In genomic region chr18:55331301-55331700, GRCh38 we compare ENCODE assay signal across 28 cellular contexts.
A peak's percentile ranks its signal among the peaks of the same experiment; 100 is the strongest.
DNase-seq lines count a peak whose midpoint lies in the region; ATAC-seq and TF ChIP-seq lines count a peak whose summit lies in the region.
"Had no signal": no experiment of that assay in that cellular context is flagged by ENCODE, and none has a peak within 500 bp of the region (broad histone marks: within the 10 kb centered on the region; RNA-seq: fewer than 3 reads in every experiment).

No MANE protein-coding gene starts in this region.

- no peak for TF ChIP-seq POLR2A in heart left ventricle (IDR thresholded peaks at IDR 0.05)

- H3K27me3 ChIP-seq in heart left ventricle, result no peaks in the 10 kb centered on the region
- H3K27me3 ChIP-seq: MG63, SJSA1 had no signal

- H3K4me3 ChIP-seq in heart left ventricle, result no peak overlapping the region
- H3K4me3 ChIP-seq: MG63, PC-9, SJSA1 had no signal

- H3K4me3 Mint-ChIP-seq in nephron progenitor cell, result no peak overlapping the region
- H3K4me3 Mint-ChIP-seq in T-helper 2 cell treated with Interferon-gamma antibody and Interleukin-4, amounts not matched to agents 5 μg/mL and 100 μg/mL, for 36 hours, result no peak overlapping the region
- H3K4me3 Mint-ChIP-seq: B cell had no signal

- H3K27ac Mint-ChIP-seq in nephron progenitor cell, result peak overlapping the region; percentile 26
- H3K27ac Mint-ChIP-seq in T-helper 2 cell treated with Interferon-gamma antibody and Interleukin-4, amounts not matched to agents 5 μg/mL and 100 μg/mL, for 36 hours, result no peak overlapping the region
- H3K27ac Mint-ChIP-seq: B cell had no signal

- peaks cover 21% of the 10 kb centered on the region for H3K4me1 Mint-ChIP-seq in nephron progenitor cell
- H3K4me1 Mint-ChIP-seq in T-helper 2 cell treated with Interferon-gamma antibody and Interleukin-4, amounts not matched to agents 5 μg/mL and 100 μg/mL, for 36 hours (ENCODE audit: low read depth), result no peaks in the 10 kb centered on the region

- H3K36me3 Mint-ChIP-seq in nephron progenitor cell (ENCODE audit: low read depth), result peaks cover 10% of the 10 kb centered on the region
- no peaks in the 10 kb centered on the region for H3K36me3 Mint-ChIP-seq in T-helper 2 cell treated with Interferon-gamma antibody and Interleukin-4, amounts not matched to agents 5 μg/mL and 100 μg/mL, for 36 hours (ENCODE audit: low read depth)
- H3K36me3 Mint-ChIP-seq: CD14-positive monocyte had no signal

- peaks cover 0 to 82% (median 51%) of the 10 kb centered on the region in 12 donors for H3K4me1 ChIP-seq in heart left ventricle

- intact Hi-C loops in heart left ventricle (cut with DNase I) (loop anchor here in 1 of 10 donors (10.0 kb wide), 1 partner anchor 174 kb away; no protein-coding TSS in a partner anchor), cardiac septum (cut with DNase I) (no loop called here)

- 44 to 68% (median 56%) methylated on average over 2 of the region's 2 CpGs for WGBS in heart left ventricle, 4 donors

- H3K9me3 Mint-ChIP-seq in nephron progenitor cell, result no peaks in the 10 kb centered on the region
- no peaks in the 10 kb centered on the region for H3K9me3 Mint-ChIP-seq in T-helper 2 cell treated with Interferon-gamma antibody and Interleukin-4, amounts not matched to agents 5 μg/mL and 100 μg/mL, for 36 hours
- H3K9me3 Mint-ChIP-seq: CD14-positive monocyte had no signal

- no peak for ATAC-seq in heart left ventricle
- no peak for ATAC-seq in GM19397 (IDR thresholded peaks at IDR 0.05; ENCODE audit: unreplicated experiment)
- ATAC-seq: Right ventricle myocardium inferior had no signal

- DNase-seq in heart left ventricle, result no peak
- no peak for DNase-seq in cardiac septum (ENCODE audit: low spot score)
- peak; percentile 35 for DNase-seq in dermis blood vessel endothelial cell
- DNase-seq in nephron progenitor cell, result no peak
- peak; percentile 77 for DNase-seq in superior temporal gyrus (ENCODE audit: extremely low spot score)
- DNase-seq in NCI-H748 (lab: John Stamatoyannopoulos, UW; ENCODE audit: unreplicated experiment), result no peak
- no peak for DNase-seq in T-helper 2 cell treated with Interferon-gamma antibody and Interleukin-4, amounts not matched to agents 5 μg/mL and 100 μg/mL, for 36 hours (ENCODE audit: low spot score)
- DNase-seq: Calu3; DMS79 treated with DMSO at 0.1 percent for 48 hours; GF-D8; H7; KG1; MG63; NCI-H1105 treated with DMSO at 0.1 percent for 48 hours; NCI-H146; NCI-H1930; NCI-H2107; NCI-H446; NCI-H524 treated with DMSO at 0.1 percent for 48 hours; NCI-H82; NK-92 treated with Interleukin-12 subunit alpha and Interleukin-12 subunit beta, amount 100 ng/mL, for 24 hours; PC-9 had no signal

- H3K9me3 ChIP-seq in heart left ventricle, result no peaks in the 10 kb centered on the region
- H3K9me3 ChIP-seq: MG63, SJSA1 had no signal

- TF ChIP-seq CTCF in heart left ventricle (IDR thresholded peaks at IDR 0.05) (no peak), nephron progenitor cell (IDR thresholded peaks at IDR 0.05) (no peak)

- peak overlapping the region in 7 of 12 donors; percentile 5 to 46 (median 25) for H3K27ac ChIP-seq in heart left ventricle
- H3K27ac ChIP-seq: 22Rv1, PC-9, SJSA1 had no signal

- no peaks in the 10 kb centered on the region for H3K27me3 Mint-ChIP-seq in nephron progenitor cell (ENCODE audit: low read depth, poor library complexity)
- peaks cover 18% of the 10 kb centered on the region for H3K27me3 Mint-ChIP-seq in T-helper 2 cell treated with Interferon-gamma antibody and Interleukin-4, amounts not matched to agents 5 μg/mL and 100 μg/mL, for 36 hours (ENCODE audit: low read depth)
- H3K27me3 Mint-ChIP-seq: B cell had no signal

- H3K36me3 ChIP-seq in heart left ventricle, result no peaks in the 10 kb centered on the region
- H3K36me3 ChIP-seq: MG63, SJSA1 had no signal

Comparison
In these comparisons a context has a peak if more than half of its experiments do, and no peak if none do; other contexts are left out.
1. DNase-seq: peak in dermis blood vessel endothelial cell (single experiment) and superior temporal gyrus (single experiment); none in heart left ventricle (0 of 5), cardiac septum (single experiment), nephron progenitor cell (single experiment), NCI-H748 (single experiment) and T-helper 2 cell treated with Interferon-gamma antibody and Interleukin-4, amounts not matched to agents 5 μg/mL and 100 μg/mL, for 36 hours (single experiment).